Comparison of ENCODE assay signal across 9 cellular contexts in the genomic region with DNA sequence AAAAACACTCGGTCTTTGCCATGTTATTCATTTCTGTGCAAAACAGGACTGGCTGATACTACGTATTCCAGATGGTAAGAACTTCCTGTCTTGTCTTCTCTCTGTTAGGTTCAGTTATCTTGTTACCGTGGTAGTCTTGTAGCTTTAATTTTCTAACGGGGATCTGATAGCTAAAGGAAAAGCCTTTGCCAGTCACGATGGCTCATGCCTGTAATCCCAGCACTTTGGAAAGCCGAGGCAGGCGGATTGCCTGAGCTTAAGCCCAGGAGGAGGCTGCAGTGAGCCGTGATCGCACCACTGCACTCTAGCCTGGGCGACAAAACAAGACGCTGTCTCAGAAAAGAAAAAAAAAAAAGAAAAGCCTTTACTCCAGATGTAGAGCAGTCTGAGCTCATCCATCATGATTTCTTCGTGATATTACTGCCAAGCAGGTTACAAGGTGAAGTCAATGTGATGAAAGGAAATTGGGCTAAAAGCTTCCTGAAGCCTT. TPM values are rescaled to one million over a fixed set of nuclear protein-coding genes. Genes with fewer than 3 reads are reported as not detected.
A peak's percentile ranks its signal among the peaks of the same experiment; 100 is the strongest.
DNase-seq lines count a peak whose midpoint lies in the region; ATAC-seq and TF ChIP-seq lines count a peak whose summit lies in the region.
"Had no signal": no experiment of that assay in that cellular context is flagged by ENCODE, and none has a peak within 500 bp of the region (broad histone marks: within the 10 kb centered on the region; RNA-seq: fewer than 3 reads in every experiment).

No MANE protein-coding gene starts in this region.

- H3K4me1 ChIP-seq in iPS-20b (ENCODE audit: insufficient read depth, low read length) (peaks cover 6% of the 10 kb centered on the region), suprapubic skin (peaks cover 14% of the 10 kb centered on the region)

- H3K9me3 ChIP-seq in iPS-20b (ENCODE audit: insufficient read depth, low read depth, low read length) (no peaks in the 10 kb centered on the region), suprapubic skin (no peaks in the 10 kb centered on the region)

- 10% methylated on average over 12 of the region's 12 CpGs for WGBS in suprapubic skin

- H3K36me3 ChIP-seq in iPS-20b (ENCODE audit: insufficient read depth, low read depth, low read length) (no peaks in the 10 kb centered on the region), suprapubic skin (no peaks in the 10 kb centered on the region)

- no peak for TF ChIP-seq POLR2A in suprapubic skin (IDR thresholded peaks at IDR 0.05)

- ATAC-seq in GM19035 (IDR thresholded peaks at IDR 0.05; ENCODE audit: unreplicated experiment) (no peak), HG02870 (IDR thresholded peaks at IDR 0.05; ENCODE audit: unreplicated experiment) (no peak)

- H3K27me3 ChIP-seq in iPS-20b (ENCODE audit: insufficient read depth, low read length) (no peaks in the 10 kb centered on the region), suprapubic skin (no peaks in the 10 kb centered on the region)

- H3K9ac ChIP-seq in iPS-20b (ENCODE audit: low read depth, low read length), result peak overlapping the region; percentile 0; the same call in 1 of the 2 replicates

- DNase-seq in activated T-cell treated with anti-CD3 and anti-CD28 coated beads, Interleukin-2, amount 50 U/mL, for 1 hour, result peak; percentile 31
- DNase-seq in activated T-cell treated with anti-CD3 and anti-CD28 coated beads, Interleukin-2, amount 50 U/mL, for 48 hours, result no peak
- peak in 43 of 58 donors; percentile 1 to 53 (median 20) for DNase-seq in anterior cingulate cortex (lab: John Stamatoyannopoulos, UW)
- no peak for DNase-seq in suprapubic skin (ENCODE audit: low spot score in 2 of 2)
- DNase-seq in SIG-M5 treated with dmso at 0.1 percent for 504 hours (lab: John Stamatoyannopoulos, UW; ENCODE audit: unreplicated experiment), result no peak
- DNase-seq: DMS153 had no signal

- no peak for TF ChIP-seq EP300 in suprapubic skin (IDR thresholded peaks at IDR 0.05)

- H3K27ac ChIP-seq in iPS-20b (ENCODE audit: low read length), result no peak overlapping the region
- no peak overlapping the region for H3K27ac ChIP-seq in suprapubic skin

- no peak for TF ChIP-seq CTCF in suprapubic skin (IDR thresholded peaks at IDR 0.05)

- H3K4me3 ChIP-seq in iPS-20b (ENCODE audit: low read length), result peak overlapping the region; percentile 56; the same call in 1 of the 2 replicates
- H3K4me3 ChIP-seq in suprapubic skin, result peak overlapping the region; percentile 30

RNA-seq across cellular contexts. Expression of a gene that starts 11.1 kb away (rescaled TPM):
- total RNA-seq in suprapubic skin, result 10 to 100 TPM; 11.7 to 31.6 (median 24.1) TPM

RNA-seq across cellular contexts. Expression of a gene that starts 36.3 kb away (rescaled TPM):
- total RNA-seq in suprapubic skin, result 100 to 1,000 TPM in 1 of 4 donors, 10 to 100 TPM in 3; 51.9 to 121 (median 66.2) TPM

Comparison
In these comparisons a context has a peak if more than half of its experiments do, and no peak if none do; other contexts are left out.
1. DNase-seq: peak in activated T-cell treated with anti-CD3 and anti-CD28 coated beads, Interleukin-2, amount 50 U/mL, for 1 hour (single experiment) and anterior cingulate cortex (43 of 58); none in activated T-cell treated with anti-CD3 and anti-CD28 coated beads, Interleukin-2, amount 50 U/mL, for 48 hours (0 of 2), suprapubic skin (0 of 2) and SIG-M5 treated with dmso at 0.1 percent for 504 hours (single experiment).